Comparison of ENCODE assay signal across 18 cellular contexts in the genomic region with DNA sequence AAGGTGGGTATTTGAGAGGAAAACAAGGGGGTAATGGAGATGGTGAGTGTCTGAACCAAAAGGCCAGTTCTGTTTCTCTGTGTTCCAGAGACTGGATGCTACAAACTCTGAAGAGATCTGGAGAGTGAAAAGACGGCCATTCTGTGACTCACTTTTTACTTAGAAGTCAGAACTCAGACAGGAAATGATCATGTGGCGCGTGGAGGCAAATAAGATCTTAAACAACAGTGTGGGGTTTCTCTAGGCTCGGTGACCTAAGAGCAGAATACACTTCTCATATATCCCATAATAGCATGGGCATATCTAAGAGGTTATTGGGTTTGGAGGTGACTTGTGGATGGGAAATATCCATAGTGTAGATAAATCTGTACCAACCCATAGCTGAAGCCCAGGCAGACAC.
A peak's percentile ranks its signal among the peaks of the same experiment; 100 is the strongest.
DNase-seq lines count a peak whose midpoint lies in the region; ATAC-seq and TF ChIP-seq lines count a peak whose summit lies in the region.
"Had no signal": no experiment of that assay in that cellular context is flagged by ENCODE, and none has a peak within 500 bp of the region (broad histone marks: within the 10 kb centered on the region; RNA-seq: fewer than 3 reads in every experiment).

No MANE protein-coding gene starts in this region.

- no peak overlapping the region for H3K23ac ChIP-seq in trophoblast cell (ENCODE audit: low read length)

- H2AFZ ChIP-seq in DND-41 (ENCODE audit: low read depth, low read length) (peak overlapping the region; percentile 41; the same call in 1 of the 2 replicates), trophoblast cell (ENCODE audit: insufficient read depth, low read length, poor library complexity) (no peak overlapping the region)

- H3K27ac ChIP-seq in DND-41 (ENCODE audit: low read length) (no peak overlapping the region), brain microvascular endothelial cell (no peak overlapping the region), trophoblast cell (ENCODE audit: low read depth, low read length) (no peak overlapping the region)
- H3K27ac ChIP-seq: 22Rv1; A549; BLaER1 treated with 17β-estradiol and CSF1 and Interleukin-3, amounts not matched to agents 10 nM and 100 nM; C4-2B had no signal

- no peak overlapping the region for H3K4me2 ChIP-seq in DND-41 (ENCODE audit: insufficient read depth, low read length)
- H3K4me2 ChIP-seq in trophoblast cell (ENCODE audit: low read length), result no peak overlapping the region
- H3K4me2 ChIP-seq: A549; BLaER1 treated with 17β-estradiol and CSF1 and Interleukin-3, amounts not matched to agents 10 nM and 100 nM had no signal

- in situ Hi-C loops in brain microvascular endothelial cell (cut with HindIII; ENCODE audit: low pct_ligation_motif_present, low sequenced_read_pairs), result no loop called here

- H3K4me3 ChIP-seq in DND-41 (ENCODE audit: low read depth in 1 of 2, low read length in 2 of 2) (no peak overlapping the region), brain microvascular endothelial cell (ENCODE audit: low read depth, low read length) (no peak overlapping the region), trophoblast cell (ENCODE audit: low read depth, low read length) (no peak overlapping the region)
- H3K4me3 ChIP-seq: A549; BLaER1 treated with 17β-estradiol and CSF1 and Interleukin-3, amounts not matched to agents 10 nM and 100 nM had no signal

- intact Hi-C loops in Right ventricle myocardium inferior (cut with DNase I), result no loop called here

- H3K9ac ChIP-seq in DND-41 (ENCODE audit: low read depth, low read length) (no peak overlapping the region), trophoblast cell (ENCODE audit: low read length) (no peak overlapping the region)
- H3K9ac ChIP-seq: BLaER1 treated with 17β-estradiol and CSF1 and Interleukin-3, amounts not matched to agents 10 nM and 100 nM had no signal

- TF ChIP-seq CTCF in DND-41 (IDR thresholded peaks at IDR 0.05; ENCODE audit: borderline replicate concordance, extremely low read depth, low read length, poor library complexity, severe bottlenecking), result no peak
- TF ChIP-seq CTCF in brain microvascular endothelial cell (IDR thresholded peaks at IDR 0.05; ENCODE audit: low read depth, low read length, missing control alignments), result no peak

- H2BK5ac ChIP-seq in trophoblast cell (ENCODE audit: low read depth, low read length, poor library complexity), result no peak overlapping the region

- H2BK12ac ChIP-seq in trophoblast cell (ENCODE audit: low read length), result no peak overlapping the region

- no peaks in the 10 kb centered on the region for H4K20me1 ChIP-seq in DND-41 (ENCODE audit: insufficient read depth, low read length)
- H4K20me1 ChIP-seq: BLaER1 treated with 17β-estradiol and CSF1 and Interleukin-3, amounts not matched to agents 10 nM and 100 nM had no signal

- no peaks in the 10 kb centered on the region for H3K79me1 ChIP-seq in trophoblast cell (ENCODE audit: low read length)

- H3K27me3 ChIP-seq in DND-41 (ENCODE audit: insufficient read depth, low read length, poor library complexity) (no peaks in the 10 kb centered on the region), brain microvascular endothelial cell (replicated peaks) (no peaks in the 10 kb centered on the region), trophoblast cell (ENCODE audit: insufficient read depth, low read length) (no peaks in the 10 kb centered on the region)
- H3K27me3 ChIP-seq: BLaER1 treated with 17β-estradiol and CSF1 and Interleukin-3, amounts not matched to agents 10 nM and 100 nM had no signal

- H4K12ac ChIP-seq in trophoblast cell (ENCODE audit: low read depth, low read length), result peak overlapping the region; percentile 18

- no peak overlapping the region for H3K18ac ChIP-seq in trophoblast cell (ENCODE audit: low read length)

- H3K4me1 ChIP-seq in DND-41 (ENCODE audit: insufficient read depth, low read length) (peaks cover 8% of the 10 kb centered on the region), trophoblast cell (ENCODE audit: control insufficient read depth in 1 of 2, insufficient read depth in 2 of 2, low read length in 2 of 2) (no peaks in the 10 kb centered on the region)
- H3K4me1 ChIP-seq: A549; BLaER1 treated with 17β-estradiol and CSF1 and Interleukin-3, amounts not matched to agents 10 nM and 100 nM; Caco-2 had no signal

- no peak overlapping the region for H4K91ac ChIP-seq in trophoblast cell (ENCODE audit: low read depth, low read length)

- H2BK120ac ChIP-seq in trophoblast cell (ENCODE audit: insufficient read depth, low read length, poor library complexity), result no peak overlapping the region

- H3K36me3 ChIP-seq in DND-41 (ENCODE audit: insufficient read depth, low read length), result no peaks in the 10 kb centered on the region
- H3K36me3 ChIP-seq in brain microvascular endothelial cell (replicated peaks), result no peaks in the 10 kb centered on the region
- H3K36me3 ChIP-seq in trophoblast cell (ENCODE audit: control insufficient read depth in 1 of 2, insufficient read depth in 2 of 2, low read length in 2 of 2), result no peaks in the 10 kb centered on the region
- H3K36me3 ChIP-seq: BLaER1 treated with 17β-estradiol and CSF1 and Interleukin-3, amounts not matched to agents 10 nM and 100 nM had no signal

- H2AK5ac ChIP-seq in trophoblast cell (ENCODE audit: low read length), result no peak overlapping the region

- DNase-seq in DND-41, result peak; percentile 29
- peak; percentile 52 for DNase-seq in HT1080 (ENCODE audit: low read depth)
- peak; percentile 56 for DNase-seq in brain microvascular endothelial cell
- DNase-seq in trophoblast cell, result no peak
- no peak for DNase-seq in Right ventricle myocardium inferior (ENCODE audit: missing footprints)
- DNase-seq in effector CD8-positive, alpha-beta T cell (lab: John Stamatoyannopoulos, UW), result no peak
- DNase-seq: AML-193; Caco-2; Calu3; CD4-positive, alpha-beta T cell; CD8-positive, alpha-beta T cell; DMS79 treated with DMSO at 0.1 percent for 48 hours; GF-D8 had no signal

- ATAC-seq in DND-41 (ENCODE audit: insufficient read depth, low read depth) (peak; percentile 82), Right ventricle myocardium inferior (no peak), GM18868 (IDR thresholded peaks at IDR 0.05; ENCODE audit: unreplicated experiment) (no peak)
- ATAC-seq: A549; CD8-positive, alpha-beta T cell had no signal

- H4K8ac ChIP-seq in trophoblast cell (ENCODE audit: low read depth, low read length), result no peak overlapping the region

- no peak overlapping the region for H3K4ac ChIP-seq in trophoblast cell (ENCODE audit: low read depth, low read length)

- WGBS in trophoblast cell (ENCODE audit: extremely low coverage, insufficient coverage, insufficient read length), result no CpG with 5 or more reads among the region's 4 CpGs

- H3K14ac ChIP-seq in trophoblast cell (ENCODE audit: low read length), result no peak overlapping the region

- H3K9me3 ChIP-seq in DND-41 (ENCODE audit: insufficient read depth, low read length, severe bottlenecking), result peaks cover 2% of the 10 kb centered on the region
- no peaks in the 10 kb centered on the region for H3K9me3 ChIP-seq in trophoblast cell (ENCODE audit: insufficient read depth, low read depth, low read length)
- H3K9me3 ChIP-seq: A549, Caco-2 had no signal

- no peaks in the 10 kb centered on the region for H3K79me2 ChIP-seq in DND-41 (ENCODE audit: insufficient read depth, low read length)
- H3K79me2 ChIP-seq in trophoblast cell (ENCODE audit: control insufficient read depth, insufficient read depth, low read length, poor library complexity), result no peaks in the 10 kb centered on the region

Comparison
In these comparisons a context has a peak if more than half of its experiments do, and no peak if none do; other contexts are left out.
1. DNase-seq: peak in DND-41 (single experiment), HT1080 (single experiment) and brain microvascular endothelial cell (single experiment); none in trophoblast cell (0 of 2), Right ventricle myocardium inferior (single experiment) and effector CD8-positive, alpha-beta T cell (single experiment).